8 cellular contexts compared by ENCODE assay signal in the genomic region with DNA sequence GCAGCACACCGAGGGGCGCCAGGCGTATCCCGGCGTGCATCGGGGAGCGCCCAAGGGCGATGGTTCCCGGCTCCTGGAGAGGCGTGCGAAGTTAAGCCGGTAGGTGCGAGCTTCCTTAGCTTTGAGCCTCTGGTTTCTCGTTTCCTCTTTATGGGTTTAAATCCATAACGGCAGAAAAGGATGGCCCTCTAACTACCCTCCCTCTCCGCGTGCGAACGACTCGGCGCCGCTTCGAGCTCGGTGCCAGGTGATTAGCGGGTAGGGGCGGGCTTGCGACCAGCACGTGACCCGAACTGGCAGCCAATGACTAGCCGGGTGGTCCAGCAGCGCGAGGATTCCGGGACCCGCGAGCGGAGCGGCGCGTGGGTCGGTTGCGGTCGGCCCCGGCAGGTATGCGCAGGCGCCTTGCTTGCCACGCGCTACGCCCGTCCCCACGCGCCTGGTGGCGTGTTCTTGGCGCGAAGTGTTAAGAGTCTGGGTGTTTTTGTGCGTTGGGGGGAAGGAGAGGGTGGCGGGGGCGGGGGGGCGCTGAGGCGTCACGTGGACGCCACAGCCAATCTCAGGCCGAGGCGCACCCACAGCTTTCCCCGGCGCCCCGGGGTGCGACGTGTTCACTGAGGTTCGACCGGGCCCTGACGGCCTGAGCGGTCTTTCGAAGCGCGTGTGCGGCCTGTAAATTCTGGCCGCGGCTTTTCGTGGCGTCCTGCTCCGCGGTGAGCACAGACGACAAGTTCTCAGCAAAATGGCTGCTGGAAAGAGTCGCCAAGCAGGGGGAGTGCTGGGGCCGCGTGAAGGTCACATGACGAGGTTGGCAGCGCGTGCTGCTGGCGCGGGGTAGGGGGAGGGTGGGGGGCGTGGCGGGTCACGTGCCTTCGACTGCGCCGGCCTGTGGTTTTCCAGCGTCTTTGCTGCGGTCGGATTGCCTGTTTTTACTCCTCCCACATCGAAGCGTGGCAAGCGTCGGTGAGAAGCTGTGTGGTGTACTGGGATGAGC. TPM values are rescaled to one million over a fixed set of nuclear protein-coding genes. Genes with fewer than 3 reads are reported as not detected.
DNase-seq lines count a peak whose midpoint lies in the region; ATAC-seq and TF ChIP-seq lines count a peak whose summit lies in the region.

No MANE protein-coding gene starts in this region.

- H3K9me3 ChIP-seq in Peyer's patch = no peaks in the 10 kb centered on the region
- no peaks in the 10 kb centered on the region for H3K9me3 ChIP-seq in esophagus squamous epithelium
- H3K9me3 ChIP-seq in muscle layer of duodenum (ENCODE audit: control insufficient read depth in 1 of 2, low read length in 2 of 2) = no peaks in the 10 kb centered on the region

- H3K4me3 ChIP-seq in Peyer's patch = peak overlapping the region; percentile 35 to 66 (median 55)
- peak overlapping the region; percentile 35 to 69 (median 59) for H3K4me3 ChIP-seq in esophagus squamous epithelium
- peak overlapping the region; percentile 74 to 80 for H3K4me3 ChIP-seq in muscle layer of duodenum (ENCODE audit: low read depth in 1 of 2, low read length in 2 of 2)

- WGBS in esophagus squamous epithelium, 2 donors = 6% methylated on average over 18 to 26 of the region's 104 CpGs

- intact Hi-C loops in activated T-helper 1 cell treated with anti-CD3 and anti-CD28 coated beads, Interleukin-12 subunit alpha, Interleukin-12 subunit beta, Interleukin-2, Interleukin-4 antibody, amounts not matched to agents 30 ng/mL and 10 ng/mL and 1 ng/mL, durations not matched to agents 14 hours and 24 hours and 36 hours (cut with micrococcal nuclease) = loop anchor here (1.0 to 5.0 kb wide), 3 partner anchors 40 to 156 kb away; no protein-coding TSS in a partner anchor
- intact Hi-C loops in esophagus squamous epithelium (cut with DNase I) = no loop called here

- TF ChIP-seq POLR2A in Peyer's patch (IDR thresholded peaks at IDR 0.05) (no peak), esophagus squamous epithelium (IDR thresholded peaks at IDR 0.05) (no peak)

- H3K4me1 ChIP-seq in Peyer's patch (peaks cover 0 to 10% (median 5%) of the 10 kb centered on the region in 4 donors), esophagus squamous epithelium (peaks cover 10 to 26% (median 11%) of the 10 kb centered on the region in 3 donors), muscle layer of duodenum (ENCODE audit: control insufficient read depth in 1 of 2, insufficient read depth in 2 of 2, low read length in 2 of 2) (peaks cover 0 to 5% of the 10 kb centered on the region in 2 donors)

- ATAC-seq in GM19455 (IDR thresholded peaks at IDR 0.05; ENCODE audit: unreplicated experiment) = no peak

- TF ChIP-seq CTCF in Peyer's patch (IDR thresholded peaks at IDR 0.05) = no peak
- no peak for TF ChIP-seq CTCF in esophagus squamous epithelium (IDR thresholded peaks at IDR 0.05)

- H3K27ac Mint-ChIP-seq in activated T-helper 1 cell treated with anti-CD3 and anti-CD28 coated beads, Interleukin-12 subunit alpha, Interleukin-12 subunit beta, Interleukin-2, Interleukin-4 antibody, amounts not matched to agents 30 ng/mL and 10 ng/mL and 1 ng/mL, durations not matched to agents 14 hours and 24 hours and 36 hours = peak overlapping the region; percentile 81

- peaks cover 12% of the 10 kb centered on the region for H3K4me1 Mint-ChIP-seq in activated T-helper 1 cell treated with anti-CD3 and anti-CD28 coated beads, Interleukin-12 subunit alpha, Interleukin-12 subunit beta, Interleukin-2, Interleukin-4 antibody, amounts not matched to agents 30 ng/mL and 10 ng/mL and 1 ng/mL, durations not matched to agents 14 hours and 24 hours and 36 hours (ENCODE audit: low read depth)

- peak overlapping the region; percentile 78 for H3K4me3 Mint-ChIP-seq in activated T-helper 1 cell treated with anti-CD3 and anti-CD28 coated beads, Interleukin-12 subunit alpha, Interleukin-12 subunit beta, Interleukin-2, Interleukin-4 antibody, amounts not matched to agents 30 ng/mL and 10 ng/mL and 1 ng/mL, durations not matched to agents 14 hours and 24 hours and 36 hours

- peaks cover 6% of the 10 kb centered on the region for H3K9me3 Mint-ChIP-seq in activated T-helper 1 cell treated with anti-CD3 and anti-CD28 coated beads, Interleukin-12 subunit alpha, Interleukin-12 subunit beta, Interleukin-2, Interleukin-4 antibody, amounts not matched to agents 30 ng/mL and 10 ng/mL and 1 ng/mL, durations not matched to agents 14 hours and 24 hours and 36 hours

- H3K27ac ChIP-seq in Peyer's patch (peak overlapping the region; percentile 53 to 68 (median 68)), esophagus squamous epithelium (peak overlapping the region; percentile 65 to 88 (median 78)), muscle layer of duodenum (ENCODE audit: low read length) (no peak overlapping the region)

- H3K36me3 ChIP-seq in Peyer's patch = no peaks in the 10 kb centered on the region
- no peaks in the 10 kb centered on the region for H3K36me3 ChIP-seq in esophagus squamous epithelium
- no peaks in the 10 kb centered on the region for H3K36me3 ChIP-seq in muscle layer of duodenum (ENCODE audit: control insufficient read depth in 1 of 2, insufficient read depth in 2 of 2, low read length in 2 of 2)

- DNase-seq in DMS79 treated with DMSO at 0.1 percent for 48 hours (lab: John Stamatoyannopoulos, UW) (peak; percentile 80), HuH-7 (ENCODE audit: low spot score) (peak; percentile 88), Peyer's patch (peak; percentile 73 to 87 (median 81)), esophagus squamous epithelium (lab: John Stamatoyannopoulos, UW) (peak; percentile 24)
- DNase-seq in activated T-helper 1 cell treated with anti-CD3 and anti-CD28 coated beads, Interleukin-12 subunit alpha, Interleukin-12 subunit beta, Interleukin-2, Interleukin-4 antibody, amounts not matched to agents 30 ng/mL and 10 ng/mL and 1 ng/mL, durations not matched to agents 14 hours and 24 hours and 36 hours (ENCODE audit: low spot score) = peak; percentile 70
- DNase-seq in stimulated activated CD8-positive, alpha-beta memory T cell treated with anti-CD3 and anti-CD28 coated beads, Interleukin-4, amount 100 ng/mL, for 24 hours (ENCODE audit: low read depth) = peak; percentile 71

- H3K27me3 ChIP-seq in Peyer's patch (no peaks in the 10 kb centered on the region), esophagus squamous epithelium (no peaks in the 10 kb centered on the region), muscle layer of duodenum (ENCODE audit: low read depth, low read length) (no peaks in the 10 kb centered on the region)

- H3K36me3 Mint-ChIP-seq in activated T-helper 1 cell treated with anti-CD3 and anti-CD28 coated beads, Interleukin-12 subunit alpha, Interleukin-12 subunit beta, Interleukin-2, Interleukin-4 antibody, amounts not matched to agents 30 ng/mL and 10 ng/mL and 1 ng/mL, durations not matched to agents 14 hours and 24 hours and 36 hours (ENCODE audit: low read depth) = no peaks in the 10 kb centered on the region

- peaks cover 22% of the 10 kb centered on the region for H3K27me3 Mint-ChIP-seq in activated T-helper 1 cell treated with anti-CD3 and anti-CD28 coated beads, Interleukin-12 subunit alpha, Interleukin-12 subunit beta, Interleukin-2, Interleukin-4 antibody, amounts not matched to agents 30 ng/mL and 10 ng/mL and 1 ng/mL, durations not matched to agents 14 hours and 24 hours and 36 hours (ENCODE audit: insufficient read depth)

RNA-seq across cellular contexts. Expression of gene MGA, which starts 38.7 kb away (rescaled TPM):
- total RNA-seq in Peyer's patch (100 to 1,000 TPM in 1 of 4 donors, 10 to 100 TPM in 3; 39.7 to 143 (median 69.8) TPM), esophagus squamous epithelium (10 to 100 TPM; 12.9 to 37.4 (median 15.1) TPM)
- total RNA-seq in activated T-helper 1 cell treated with anti-CD3 and anti-CD28 coated beads, Interleukin-12 subunit alpha, Interleukin-12 subunit beta, Interleukin-2, Interleukin-4 antibody, amounts not matched to agents 30 ng/mL and 10 ng/mL and 1 ng/mL, durations not matched to agents 14 hours and 24 hours and 36 hours = 37.5 and 38.8 TPM in 2 replicates

Comparison
In these comparisons a context has a peak if more than half of its experiments do, and no peak if none do; other contexts are left out.
1. DNase-seq: peak in every context shown above with its lines; median percentile 88 in HuH-7; 81 in Peyer's patch; 80 in DMS79 treated with DMSO at 0.1 percent for 48 hours; 71 in stimulated activated CD8-positive, alpha-beta memory T cell treated with anti-CD3 and anti-CD28 coated beads, Interleukin-4, amount 100 ng/mL, for 24 hours; 70 in activated T-helper 1 cell treated with anti-CD3 and anti-CD28 coated beads, Interleukin-12 subunit alpha, Interleukin-12 subunit beta, Interleukin-2, Interleukin-4 antibody, amounts not matched to agents 30 ng/mL and 10 ng/mL and 1 ng/mL, durations not matched to agents 14 hours and 24 hours and 36 hours; 24 in esophagus squamous epithelium.